ENCODE assay signal across 1 cellular context in genomic region chr7:92813390-92814024, GRCh38.
TF ChIP-seq lines count a peak whose summit lies in the region.

No MANE protein-coding gene starts in this region.

TF ChIP-seq in GM12878, 131 proteins besides CTCF, POLR2A, EP300 and RAD21 (continued from another document and continues in another):
- TF ChIP-seq ZNF687 (IDR thresholded peaks at IDR 0.05) (no peak), E4F1 (IDR thresholded peaks at IDR 0.05; ENCODE audit: borderline replicate concordance, partially characterized antibody) (no peak), PBX3 (IDR thresholded peaks at IDR 0.05; ENCODE audit: insufficient replicate concordance, low read depth, low read length) (no peak), IKZF1 (conservative IDR thresholded peaks at IDR 0.05) (peak; percentile 95), NRF1 (conservative IDR thresholded peaks at IDR 0.05; ENCODE audit: low read depth, low read length) (no peak), SMC3 (IDR thresholded peaks at IDR 0.05; ENCODE audit: borderline replicate concordance, low read length) (no peak; the same call in 1 of the 2 replicates), SP1 (IDR thresholded peaks at IDR 0.05; ENCODE audit: low read depth, low read length) (no peak), SREBF2 (IDR thresholded peaks at IDR 0.05; ENCODE audit: low read length) (no peak), REST (IDR thresholded peaks at IDR 0.05; ENCODE audit: low read depth, low read length) (0 out of 2 replicates have a peak, but pooled peaks have one; percentile 23), POLR2AphosphoS5 (IDR thresholded peaks at IDR 0.05; ENCODE audit: low read length) (0 out of 2 replicates have a peak, but pooled peaks have one; percentile 36), RAD51 (IDR thresholded peaks at IDR 0.05) (no peak), SPI1 (IDR thresholded peaks at IDR 0.05; ENCODE audit: borderline replicate concordance, insufficient read depth, low read depth, low read length) (peak; percentile 93), MYC (IDR thresholded peaks at IDR 0.05; ENCODE audit: insufficient read depth, insufficient read length, insufficient replicate concordance, low read length, severe bottlenecking) (no peak), ETV6 (conservative IDR thresholded peaks at IDR 0.05 in 1 of 2, IDR thresholded peaks at IDR 0.05 in 1 of 2; ENCODE audit: borderline replicate concordance in 1 of 2, low read depth in 1 of 2) (peak in 1 of 2 experiments; percentile 86; a peak in 2 of 4 replicates), RELB (IDR thresholded peaks at IDR 0.05; ENCODE audit: low read depth) (peak; percentile 85), TARDBP (IDR thresholded peaks at IDR 0.05; ENCODE audit: borderline replicate concordance) (no peak; the same call in 1 of the 2 replicates), E2F4 (IDR thresholded peaks at IDR 0.05; ENCODE audit: low read depth, low read length) (no peak), KAT2A (conservative IDR thresholded peaks at IDR 0.05; ENCODE audit: control insufficient read depth, low read depth, low read length) (no peak), HDAC6 (IDR thresholded peaks at IDR 0.05; ENCODE audit: unreplicated experiment) (no peak), KLF5 (IDR thresholded peaks at IDR 0.05; ENCODE audit: partially characterized antibody) (no peak), RELA (IDR thresholded peaks at IDR 0.05; ENCODE audit: borderline replicate concordance, partially characterized antibody) (peak; percentile 35), KDM1A (IDR thresholded peaks at IDR 0.05; ENCODE audit: borderline replicate concordance) (no peak), EZH2 (IDR thresholded peaks at IDR 0.05; ENCODE audit: borderline replicate concordance, control insufficient read depth, low read depth, low read length) (no peak), CEBPB (IDR thresholded peaks at IDR 0.05; ENCODE audit: borderline replicate concordance in 1 of 2, low read depth in 2 of 2, low read length in 2 of 2) (peak in 1 of 2 experiments; percentile 46; a peak in 1 of 4 replicates), MEF2A (IDR thresholded peaks at IDR 0.05; ENCODE audit: insufficient read depth, low read depth, low read length) (peak; percentile 77), SREBF1 (IDR thresholded peaks at IDR 0.05; ENCODE audit: low read length) (no peak), MTA2 (IDR thresholded peaks at IDR 0.05; ENCODE audit: low read depth) (peak; percentile 96), JUND (IDR thresholded peaks at IDR 0.05; ENCODE audit: low read depth, low read length) (no peak), CHD1 (IDR thresholded peaks at IDR 0.05; ENCODE audit: low read depth, low read length) (no peak), EGR1 (IDR thresholded peaks at IDR 0.05; ENCODE audit: borderline replicate concordance in 1 of 2, low read depth in 2 of 2, low read length in 2 of 2) (no peak), STAT3 (IDR thresholded peaks at IDR 0.05; ENCODE audit: low read depth, low read length) (peak; percentile 70; the same call in 1 of the 2 replicates), FOXK2 (IDR thresholded peaks at IDR 0.05) (no peak), ESRRA (IDR thresholded peaks at IDR 0.05; ENCODE audit: low read length) (no peak), ZNF207 (IDR thresholded peaks at IDR 0.05; ENCODE audit: borderline replicate concordance) (no peak), NBN (IDR thresholded peaks at IDR 0.05) (peak; percentile 87), RUNX3 (IDR thresholded peaks at IDR 0.05; ENCODE audit: low read length) (peak; percentile 87), SMARCA5 (IDR thresholded peaks at IDR 0.05) (peak; percentile 10; the same call in 1 of the 2 replicates), YBX1 (IDR thresholded peaks at IDR 0.05) (no peak), STAT1 (conservative IDR thresholded peaks at IDR 0.05) (no peak), CBX5 (IDR thresholded peaks at IDR 0.05; ENCODE audit: low read depth) (peak; percentile 87; the same call in 1 of the 2 replicates), POU2F2 (IDR thresholded peaks at IDR 0.05; ENCODE audit: borderline replicate concordance, low read depth, low read length) (peak; percentile 94), CHD4 (IDR thresholded peaks at IDR 0.05) (no peak), TBL1XR1 (IDR thresholded peaks at IDR 0.05; ENCODE audit: low read depth, low read length) (peak; percentile 88), ZNF24 (IDR thresholded peaks at IDR 0.05) (peak; percentile 68), MLLT1 (IDR thresholded peaks at IDR 0.05) (peak; percentile 55)
